In the genomic region with DNA sequence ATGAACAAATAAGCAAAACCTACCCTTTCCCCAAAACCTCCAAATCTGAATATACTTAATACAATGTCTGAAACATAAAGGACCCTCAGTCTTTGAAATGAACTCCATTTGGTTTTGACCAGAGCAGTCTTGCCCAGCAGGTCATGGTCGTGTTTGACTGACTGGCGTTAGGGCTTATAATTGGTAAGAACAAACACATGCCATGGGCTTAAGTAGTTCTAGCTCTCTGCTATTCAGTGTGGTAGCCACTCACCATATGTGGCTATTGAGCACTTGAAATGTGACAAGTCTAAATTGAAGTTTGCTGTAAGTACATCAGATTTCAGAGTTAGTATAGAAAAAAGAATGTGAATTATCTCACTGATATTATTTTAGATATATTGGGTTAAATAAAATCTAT, we compare ENCODE assay signal across 18 cellular contexts. TPM values are rescaled to one million over a fixed set of nuclear protein-coding genes. Genes with fewer than 3 reads are reported as not detected.
A peak's percentile ranks its signal among the peaks of the same experiment; 100 is the strongest.
DNase-seq lines count a peak whose midpoint lies in the region; ATAC-seq, FAIRE-seq and TF ChIP-seq lines count a peak whose summit lies in the region.
"Had no signal": no experiment of that assay in that cellular context is flagged by ENCODE, and none has a peak within 500 bp of the region (broad histone marks: within the 10 kb centered on the region; RNA-seq: fewer than 3 reads in every experiment).

No MANE protein-coding gene starts in this region.

- FAIRE-seq in HepG2 (lab: Jason Lieb, UNC) (no peak), K562 (lab: Jason Lieb, UNC) (peak; percentile 60)
- FAIRE-seq: GM12891 had no signal

- POLR2A ChIA-PET in HepG2 (lab: Yijun Ruan, JAX) (no interaction called here), K562 (lab: Yijun Ruan, JAX) (interaction anchor here (1.0 kb wide), 1 partner anchor 98 kb away, joined by 3 read pairs; no protein-coding TSS in a partner anchor)

- intact Hi-C loops in HepG2 (cut with micrococcal nuclease; ENCODE audit: unreplicated experiment) (no loop called here), right lobe of liver (cut with DNase I) (no loop called here), K562 (cut with micrococcal nuclease) (no loop called here), left lung (cut with DNase I) (no loop called here)

- H3K79me2 ChIP-seq in HepG2 (ENCODE audit: insufficient read depth, low read length) (peaks cover 19% of the 10 kb centered on the region), K562 (ENCODE audit: control insufficient read depth, insufficient read depth, low read length) (no peaks in the 10 kb centered on the region)

- H3K36me3 ChIP-seq in HepG2 (replicated peaks in 1 of 2; ENCODE audit: control insufficient read depth in 1 of 2, insufficient read depth in 2 of 2, low read length in 2 of 2) (peaks cover 7 to 40% of the 10 kb centered on the region in 2 experiments; a peak in 4 of 5 replicates), right lobe of liver (peaks cover 0 to 9% (median 0%) of the 10 kb centered on the region in 4 donors), K562 (ENCODE audit: control insufficient read depth, insufficient read depth, low read length) (peaks cover 17% of the 10 kb centered on the region; the same call in 2 of the 3 replicates), left lung (peaks cover 0 to 13% of the 10 kb centered on the region in 2 donors)

- H3K9me3 Mint-ChIP-seq in nephron progenitor cell: no peaks in the 10 kb centered on the region
- H3K9me3 Mint-ChIP-seq in activated T-cell treated with anti-CD3 and anti-CD28 coated beads, Interleukin-2, amount 50 U/mL, for 4 hours: no peaks in the 10 kb centered on the region

- H3K9me1 ChIP-seq in K562 (ENCODE audit: control insufficient read depth, insufficient read depth, low read length): no peaks in the 10 kb centered on the region

- no peaks in the 10 kb centered on the region for H3K27me3 Mint-ChIP-seq in nephron progenitor cell (ENCODE audit: low read depth, poor library complexity)
- H3K27me3 Mint-ChIP-seq in activated T-cell treated with anti-CD3 and anti-CD28 coated beads, Interleukin-2, amount 50 U/mL, for 4 hours (ENCODE audit: low read depth): no peaks in the 10 kb centered on the region

- no peak overlapping the region for H2AFZ ChIP-seq in HepG2 (ENCODE audit: low read length)
- no peak overlapping the region for H2AFZ ChIP-seq in K562 (ENCODE audit: low read depth, low read length)
- H2AFZ ChIP-seq: GM23248 had no signal

- H3K4me2 ChIP-seq in HepG2 (ENCODE audit: low read depth, low read length) (no peak overlapping the region), K562 (ENCODE audit: insufficient read depth, low read length) (no peak overlapping the region)

- H3K9me3 ChIP-seq in HepG2 (ENCODE audit: low read length) (no peaks in the 10 kb centered on the region), right lobe of liver (no peaks in the 10 kb centered on the region), K562 (replicated peaks; ENCODE audit: control insufficient read depth, insufficient read depth, low read depth, low read length) (no peaks in the 10 kb centered on the region; the same call in 1 of the 2 replicates), left lung (no peaks in the 10 kb centered on the region)

- TF ChIP-seq CTCF in HepG2 (CRISPR knock-in tag; IDR thresholded peaks at IDR 0.05): no peak
- no peak for TF ChIP-seq CTCF in right lobe of liver (IDR thresholded peaks at IDR 0.05)
- TF ChIP-seq CTCF in K562 (IDR thresholded peaks at IDR 0.05 in 2 of 3, conservative IDR thresholded peaks at IDR 0.05 in 1 of 3; ENCODE audit: insufficient read depth in 2 of 3, low read depth in 1 of 3, low read length in 3 of 3): no peak
- TF ChIP-seq CTCF in left lung (IDR thresholded peaks at IDR 0.05): no peak
- TF ChIP-seq CTCF in nephron progenitor cell (IDR thresholded peaks at IDR 0.05): no peak

- peaks cover 44% of the 10 kb centered on the region for H3K4me1 Mint-ChIP-seq in nephron progenitor cell
- peaks cover 3% of the 10 kb centered on the region for H3K4me1 Mint-ChIP-seq in activated T-cell treated with anti-CD3 and anti-CD28 coated beads, Interleukin-2, amount 50 U/mL, for 4 hours (ENCODE audit: low read depth)

- no peaks in the 10 kb centered on the region for H3K27me3 ChIP-seq in HepG2 (ENCODE audit: control insufficient read depth in 1 of 2, insufficient read depth in 2 of 2, low read length in 2 of 2)
- no peaks in the 10 kb centered on the region for H3K27me3 ChIP-seq in right lobe of liver
- H3K27me3 ChIP-seq in K562 (ENCODE audit: control insufficient read depth in 2 of 2, insufficient read depth in 2 of 2, low read length in 2 of 2): no peaks in the 10 kb centered on the region
- no peaks in the 10 kb centered on the region for H3K27me3 ChIP-seq in left lung
- H3K27me3 ChIP-seq: MG63 had no signal

- CTCF ChIA-PET in HepG2 (lab: Yijun Ruan, JAX; ENCODE audit: low intra/inter-chr PET ratio, low total read pairs) (no interaction called here), K562 (lab: Yijun Ruan, JAX; ENCODE audit: low intra/inter-chr PET ratio) (no interaction called here)

- 0 out of 2 replicates have a peak, but pooled peaks cover 3% of the 10 kb centered on the region for H4K20me1 ChIP-seq in HepG2 (ENCODE audit: insufficient read depth, low read length)
- no peaks in the 10 kb centered on the region for H4K20me1 ChIP-seq in K562 (replicated peaks; ENCODE audit: control insufficient read depth, insufficient read depth, low read length)

- H3K27ac ChIP-seq in HepG2 (ENCODE audit: extremely low read length, insufficient read depth, low read length) (no peak overlapping the region), right lobe of liver (no peak overlapping the region), K562 (ENCODE audit: extremely low read depth, low read depth, low read length) (no peak overlapping the region), left lung (no peak overlapping the region)
- H3K27ac ChIP-seq: C4-2B, GM23248 had no signal

- TF ChIP-seq POLR2A in HepG2 (IDR thresholded peaks at IDR 0.05; ENCODE audit: insufficient read depth in 1 of 2, low read depth in 2 of 2, low read length in 2 of 2) (no peak), right lobe of liver (IDR thresholded peaks at IDR 0.05) (no peak), K562 (conservative IDR thresholded peaks at IDR 0.05) (no peak)

- no peak overlapping the region for H3K4me3 Mint-ChIP-seq in nephron progenitor cell
- H3K4me3 Mint-ChIP-seq in activated T-cell treated with anti-CD3 and anti-CD28 coated beads, Interleukin-2, amount 50 U/mL, for 4 hours: no peak overlapping the region

- H3K36me3 Mint-ChIP-seq in nephron progenitor cell (ENCODE audit: low read depth): peaks cover 54% of the 10 kb centered on the region
- H3K36me3 Mint-ChIP-seq in activated T-cell treated with anti-CD3 and anti-CD28 coated beads, Interleukin-2, amount 50 U/mL, for 4 hours (ENCODE audit: insufficient read depth): peaks cover under 1% of the 10 kb centered on the region

- no peak for TF ChIP-seq RAD21 in HepG2 (CRISPR knock-in tag; IDR thresholded peaks at IDR 0.05)
- TF ChIP-seq RAD21 in K562 (CRISPR knock-in tag; conservative IDR thresholded peaks at IDR 0.05 in 1 of 2, IDR thresholded peaks at IDR 0.05 in 1 of 2): no peak

- BruUV-seq in HepG2 (replicated peaks; lab: Mats Ljungman, UMichigan) (no TSS peak), K562 (replicated peaks; lab: Mats Ljungman, UMichigan) (no TSS peak)

- H3K27ac Mint-ChIP-seq in nephron progenitor cell: no peak overlapping the region

- H3K9ac ChIP-seq in HepG2 (ENCODE audit: insufficient read depth, low read depth, low read length): no peak overlapping the region
- no peak overlapping the region for H3K9ac ChIP-seq in K562 (ENCODE audit: insufficient read depth in 1 of 2, low read depth in 2 of 2, low read length in 2 of 2)
- H3K9ac ChIP-seq: GM23248 had no signal

- no peak for ATAC-seq in HepG2
- no peak for ATAC-seq in right lobe of liver
- no peak for ATAC-seq in K562
- peak; percentile 76 for ATAC-seq in left lung
- ATAC-seq in activated T-cell treated with anti-CD3 and anti-CD28 coated beads, Interleukin-2, amount 50 U/mL, for 4 hours: no peak
- ATAC-seq: Panc1 had no signal

- H3K4me1 ChIP-seq in HepG2 (ENCODE audit: insufficient read depth, low read length): no peaks in the 10 kb centered on the region
- H3K4me1 ChIP-seq in right lobe of liver: no peaks in the 10 kb centered on the region
- H3K4me1 ChIP-seq in K562 (replicated peaks in 1 of 2; ENCODE audit: control insufficient read depth in 2 of 2, insufficient read depth in 2 of 2, low read length in 2 of 2): no peaks in the 10 kb centered on the region
- H3K4me1 ChIP-seq in left lung: peaks cover 0 to 21% of the 10 kb centered on the region in 2 donors

- no peak overlapping the region for H3K4me3 ChIP-seq in HepG2 (replicated peaks in 1 of 3; ENCODE audit: insufficient read depth in 1 of 3, low read depth in 2 of 3, low read length in 3 of 3)
- no peak overlapping the region for H3K4me3 ChIP-seq in right lobe of liver
- no peak overlapping the region for H3K4me3 ChIP-seq in K562
- H3K4me3 ChIP-seq in left lung: no peak overlapping the region
- H3K4me3 ChIP-seq: GM23248, MG63 had no signal

- in situ Hi-C loops in HepG2 (cut with HindIII; ENCODE audit: extremely low pct_ligation_motif_present, low pct_unique_long_range_greater_than_20kb) (no loop called here), K562 (cut with MboI) (no loop called here)

- TF ChIP-seq EP300 in HepG2 (IDR thresholded peaks at IDR 0.05; ENCODE audit: low read depth in 2 of 2, low read length in 2 of 2) (no peak), HepG2 (CRISPR knock-in tag; IDR thresholded peaks at IDR 0.05; ENCODE audit: borderline replicate concordance) (no peak), K562 (IDR thresholded peaks at IDR 0.05; ENCODE audit: low read length) (no peak)

- no peak for DNase-seq in HepG2 (ENCODE audit: low spot score)
- DNase-seq in right lobe of liver: no peak
- no peak for DNase-seq in K562 (ENCODE audit: extremely low read depth in 1 of 4, low spot score in 3 of 4)
- no peak for DNase-seq in left lung
- DNase-seq in nephron progenitor cell: no peak
- DNase-seq in activated T-cell treated with anti-CD3 and anti-CD28 coated beads, Interleukin-2, amount 50 U/mL, for 4 hours: no peak
- DNase-seq in activated CD4-positive, alpha-beta T cell treated with anti-CD3 and anti-CD28 coated beads, Interleukin-2, amount 50 U/mL, for 1 hour: no peak
- DNase-seq: DMS 273 treated with DMSO at 0.1 percent for 48 hours, GF-D8, GM23248, Karpas-422, MG63, NCI-H1092 treated with DMSO at 0.1 percent for 48 hours, NCI-H345, NCI-H774 had no signal

- 96% methylated on average over 2 of the region's 2 CpGs for WGBS in HepG2 (ENCODE audit: low lambda C conversion rate)
- WGBS in right lobe of liver (ENCODE audit: insufficient coverage, low coverage, low lambda C conversion rate, missing lambda C conversion rate): 96% methylated on average over 2 of the region's 2 CpGs
- WGBS in K562 (ENCODE audit: insufficient coverage, low coverage, missing lambda C conversion rate): 80% methylated on average over 2 of the region's 2 CpGs

RNA-seq across cellular contexts. Expression of a gene that starts 42.0 kb away (rescaled TPM):
- total RNA-seq in HepG2 (2016; rRNA removed; fragmentation: Illumina TruSeq; extraction: Trizol) (not detected in 2 replicates), right lobe of liver (under 1 TPM in 5 of 6 experiments, not detected in 1; 0.06 to 0.53 (median 0.17) TPM), K562 (2014; rRNA removed) (under 0.01 TPM in 1 of 2 replicates, not detected in the other), K562 (2014; rRNA removed; fragmentation: Illumina TruSeq; extraction: Trizol) (not detected in 2 replicates), K562 (2015; rRNA removed; fragmentation: Illumina TruSeq; extraction: Trizol) (0.07 TPM in 1 of 2 replicates, not detected in the other), K562 (2021) (not detected in 2 replicates), left lung (under 1 TPM; 0.16 to 0.38 TPM)
- not detected in 2 replicates for total RNA-seq in HepG2 (2016; cell fraction: cytosol; rRNA removed; fragmentation: Illumina TruSeq; extraction: Trizol; ENCODE audit: low read depth)
- total RNA-seq in HepG2 (2016; cell fraction: insoluble cytoplasmic fraction; rRNA removed; fragmentation: Illumina TruSeq; extraction: Trizol): not detected in 2 replicates
- total RNA-seq in HepG2 (2016; cell fraction: membrane; rRNA removed; fragmentation: Illumina TruSeq; extraction: Trizol): not detected in 2 replicates
- not detected in 2 replicates for total RNA-seq in HepG2 (2016; cell fraction: nucleus; rRNA removed; fragmentation: Illumina TruSeq; extraction: Trizol)
- polyA plus RNA-seq in HepG2 (2011; rRNA removed) (not detected in 2 replicates), K562 (2011; rRNA removed) (0.03 TPM in 1 of 2 replicates, not detected in the other), K562 (2014; fragmentation: Illumina TruSeq; extraction: Trizol) (0.07 TPM in 1 of 2 replicates, not detected in the other), K562 (2014; fragmentation: Nextera tagmentation; extraction: Ambion mirVana) (under 1 TPM; 0.01 to 0.03 TPM), K562 (2014; rRNA removed) (not detected in 2 replicates)
- polyA plus RNA-seq in HepG2 (2011; cell fraction: cytosol; rRNA removed): not detected in 2 replicates
- not detected in 2 replicates for polyA plus RNA-seq in HepG2 (2011; cell fraction: nucleus; rRNA removed)
- polyA plus RNA-seq in HepG2 (2012): 0.03 and 0.08 TPM in 2 replicates
- polyA plus RNA-seq in HepG2 (2016; cell fraction: cytosol; fragmentation: Illumina TruSeq; extraction: Trizol; ENCODE audit: low read depth): not detected in 2 replicates
- polyA plus RNA-seq in HepG2 (2016; cell fraction: insoluble cytoplasmic fraction; fragmentation: Illumina TruSeq; extraction: Trizol; ENCODE audit: low read depth): not detected in 2 replicates
- not detected in 2 replicates for polyA plus RNA-seq in HepG2 (2016; cell fraction: membrane; fragmentation: Illumina TruSeq; extraction: Trizol; ENCODE audit: low read depth)
- not detected in 2 replicates for polyA plus RNA-seq in HepG2 (2016; cell fraction: nucleus; fragmentation: Illumina TruSeq; extraction: Trizol; ENCODE audit: insufficient read depth, low read depth)
- not detected in 2 replicates for polyA minus RNA-seq in HepG2 (2011; rRNA and poly(A)+ RNA removed; ENCODE audit: low replicate concordance)
- not detected in 2 replicates for polyA minus RNA-seq in HepG2 (2011; cell fraction: cytosol; rRNA and poly(A)+ RNA removed)
- not detected in 2 replicates for polyA minus RNA-seq in HepG2 (2011; cell fraction: nucleus; rRNA and poly(A)+ RNA removed)
- total RNA-seq in K562 (2011; cell fraction: chromatin; rRNA removed; ENCODE audit: low replicate concordance): 0.07 TPM in 1 of 2 replicates, not detected in the other
- not detected in 2 replicates for total RNA-seq in K562 (2011; cell fraction: nucleolus; rRNA removed)
- not detected in 2 replicates for total RNA-seq in K562 (2011; cell fraction: nucleoplasm; rRNA removed)
- not detected in 2 replicates for polyA plus RNA-seq in K562 (2011; cell fraction: cytosol; rRNA removed)
- 0.03 and 0.04 TPM in 2 replicates for polyA plus RNA-seq in K562 (2011; cell fraction: nucleus; rRNA removed)
- 0.01 and 0.08 TPM in 2 replicates for polyA plus RNA-seq in K562 (2012)
- not detected in 2 replicates for polyA minus RNA-seq in K562 (2011; rRNA and poly(A)+ RNA removed)
- not detected in 2 replicates for polyA minus RNA-seq in K562 (2011; cell fraction: cytosol; rRNA and poly(A)+ RNA removed)
- polyA minus RNA-seq in K562 (2011; cell fraction: nucleus; rRNA and poly(A)+ RNA removed): 0.11 TPM in 1 of 2 replicates, not detected in the other
- total RNA-seq in activated T-cell treated with anti-CD3 and anti-CD28 coated beads, Interleukin-2, amount 50 U/mL, for 4 hours: under 1 TPM; 0.05 to 0.33 (median 0.20) TPM
